Comparison of ENCODE assay signal across 36 cellular contexts in genomic region chr13:37226966-37227365, GRCh38.
DNase-seq lines count a peak whose midpoint lies in the region; ATAC-seq, FAIRE-seq and TF ChIP-seq lines count a peak whose summit lies in the region.
"Had no signal": no experiment of that assay in that cellular context is flagged by ENCODE, and none has a peak within 500 bp of the region (broad histone marks: within the 10 kb centered on the region; RNA-seq: fewer than 3 reads in every experiment).

No MANE protein-coding gene starts in this region.

- H3K27ac ChIP-seq in RWPE1 (peak overlapping the region; percentile 52; the same call in 1 of the 2 replicates), small intestine (ENCODE audit: low read depth in 1 of 2, low read length in 1 of 2) (no peak overlapping the region)
- H3K27ac ChIP-seq: C4-2B, esophagus squamous epithelium, gastroesophageal sphincter, hepatocyte, sigmoid colon, transverse colon had no signal

- CTCF ChIA-PET in RWPE1 (lab: Yijun Ruan, JAX): no interaction called here

- WGBS in small intestine, 3 donors: 89 to 94% (median 92%) methylated on average over 4 of the region's 4 CpGs

- H3K36me3 ChIP-seq in small intestine (ENCODE audit: control insufficient read depth in 2 of 2, insufficient read depth in 2 of 2, low read length in 2 of 2): no peaks in the 10 kb centered on the region
- H3K36me3 ChIP-seq: esophagus squamous epithelium, gastroesophageal sphincter, sigmoid colon, transverse colon had no signal

- TF ChIP-seq CTCF in RWPE1 (conservative IDR thresholded peaks at IDR 0.05; ENCODE audit: low read depth) (no peak), choroid plexus epithelial cell (conservative IDR thresholded peaks at IDR 0.05; ENCODE audit: low read depth, low read length) (no peak)

- DNase-seq in HCEC 1CT (peak; percentile 74), RWPE1 (ENCODE audit: low spot score) (peak; percentile 12), choroid plexus epithelial cell (ENCODE audit: low read depth) (peak; percentile 40), skeletal muscle cell (ENCODE audit: low read depth) (peak; percentile 28), small intestine (no peak)
- no peak for DNase-seq in activated CD8-positive, alpha-beta memory T cell treated with anti-CD3 and anti-CD28 coated beads, Interleukin-2, amount 50 U/mL, for 48 hours
- DNase-seq: activated CD4-positive, alpha-beta T cell treated with anti-CD3 and anti-CD28 coated beads for 1 hour; activated CD8-positive, alpha-beta T cell treated with anti-CD3 and anti-CD28 coated beads for 36 hours; central memory CD4-positive, alpha-beta T cell; COR-L47; dermis blood vessel endothelial cell; esophagus squamous epithelium; GF-D8; left cardiac atrium; mucosa of descending colon; natural killer cell; NCI-H1105 treated with DMSO at 0.1 percent for 48 hours; NCI-H1930; NCI-H526; NK-92 treated with Interleukin-12 subunit alpha and Interleukin-12 subunit beta, amount 100 ng/mL, for 24 hours; nucleus accumbens; Right ventricle myocardium superior; sigmoid colon; stimulated activated CD4-positive, alpha-beta T cell treated with anti-CD3 and anti-CD28 coated beads, Interleukin-15, amount 100 ng/mL, for 24 hours; stimulated activated CD4-positive, alpha-beta T cell treated with anti-CD3 and anti-CD28 coated beads, Interleukin-4, amount 100 ng/mL, for 4 hours; T-helper 2 cell; transverse colon had no signal

- H3K9me3 ChIP-seq in small intestine (ENCODE audit: control insufficient read depth, low read depth): no peaks in the 10 kb centered on the region
- H3K9me3 ChIP-seq: esophagus squamous epithelium, gastroesophageal sphincter, mucosa of descending colon had no signal

- POLR2A ChIA-PET in RWPE1 (lab: Yijun Ruan, JAX; ENCODE audit: low non-redundant PET): no interaction called here

- no peaks in the 10 kb centered on the region for H3K27me3 ChIP-seq in small intestine (ENCODE audit: control insufficient read depth in 2 of 2, insufficient read depth in 2 of 2, low read length in 2 of 2)
- H3K27me3 ChIP-seq: esophagus squamous epithelium, gastroesophageal sphincter, hepatocyte, sigmoid colon, transverse colon had no signal

- H3K4me1 ChIP-seq in small intestine (ENCODE audit: control insufficient read depth in 2 of 2, insufficient read depth in 1 of 2, low read depth in 1 of 2, low read length in 1 of 2): no peaks in the 10 kb centered on the region
- H3K4me1 ChIP-seq: esophagus squamous epithelium, sigmoid colon, transverse colon had no signal

- H3K4me3 ChIP-seq in choroid plexus epithelial cell (ENCODE audit: low read depth, low read length) (no peak overlapping the region), skeletal muscle cell (ENCODE audit: low read depth, low read length) (no peak overlapping the region), small intestine (ENCODE audit: low read depth in 1 of 2, low read length in 2 of 2) (no peak overlapping the region)
- H3K4me3 ChIP-seq: esophagus squamous epithelium, gastroesophageal sphincter, GM23338, hepatocyte, K562, mucosa of descending colon, sigmoid colon, transverse colon had no signal

- no peak for ATAC-seq in GM21737 (IDR thresholded peaks at IDR 0.05; ENCODE audit: unreplicated experiment)
- ATAC-seq: activated CD8-positive, alpha-beta T cell treated with anti-CD3 and anti-CD28 coated beads for 36 hours; activated T-helper 17 cell treated with anti-CD3 and anti-CD28 coated beads, Interleukin-2, amount 50 U/mL, for 72 hours; gastroesophageal sphincter; GM23338; K562; left cardiac atrium; mucosa of descending colon; natural killer cell; stimulated activated effector memory CD8-positive, alpha-beta T cell treated with anti-CD3 and anti-CD28 coated beads, Interleukin-12 subunit alpha, Interleukin-12 subunit beta, amount 100 ng/mL, for 72 hours had no signal

- no peak for FAIRE-seq in small intestine (lab: Jason Lieb, UNC)
- FAIRE-seq: HTR-8/SVneo, K562 had no signal

Comparison
In these comparisons a context has a peak if more than half of its experiments do, and no peak if none do; other contexts are left out.
1. DNase-seq: peak in HCEC 1CT (single experiment), RWPE1 (single experiment), choroid plexus epithelial cell (single experiment) and skeletal muscle cell (single experiment); none in activated CD8-positive, alpha-beta memory T cell treated with anti-CD3 and anti-CD28 coated beads, Interleukin-2, amount 50 U/mL, for 48 hours (single experiment) and small intestine (single experiment).